1 cellular context compared by ENCODE assay signal in the genomic region with DNA sequence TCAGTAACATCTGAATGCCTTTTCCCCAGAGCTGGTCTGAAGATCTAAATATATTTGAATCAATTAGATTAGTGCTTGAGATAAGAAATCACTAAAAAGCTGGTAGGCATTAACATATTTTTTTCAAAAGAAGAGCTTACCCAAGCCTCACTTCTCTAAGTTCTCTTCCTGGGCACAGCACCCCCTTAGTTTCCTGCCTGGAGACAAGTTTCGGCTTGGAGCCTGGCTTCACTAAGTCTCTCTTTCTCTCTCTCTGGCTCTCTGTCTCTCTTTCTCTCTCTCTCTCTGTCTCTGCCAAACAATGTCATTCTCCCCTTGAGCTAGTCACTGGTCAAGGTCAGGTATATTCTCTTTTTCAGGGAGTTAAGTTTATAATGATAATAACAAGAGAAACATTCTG.
TF ChIP-seq lines count a peak whose summit lies in the region.

No MANE protein-coding gene starts in this region.

TF ChIP-seq in SK-N-SH treated with all-trans-retinoic acid at 6 μM for 48 hours, 23 proteins besides CTCF, POLR2A, EP300 and RAD21 (continued from another document):
- TF ChIP-seq, protein P1, sequence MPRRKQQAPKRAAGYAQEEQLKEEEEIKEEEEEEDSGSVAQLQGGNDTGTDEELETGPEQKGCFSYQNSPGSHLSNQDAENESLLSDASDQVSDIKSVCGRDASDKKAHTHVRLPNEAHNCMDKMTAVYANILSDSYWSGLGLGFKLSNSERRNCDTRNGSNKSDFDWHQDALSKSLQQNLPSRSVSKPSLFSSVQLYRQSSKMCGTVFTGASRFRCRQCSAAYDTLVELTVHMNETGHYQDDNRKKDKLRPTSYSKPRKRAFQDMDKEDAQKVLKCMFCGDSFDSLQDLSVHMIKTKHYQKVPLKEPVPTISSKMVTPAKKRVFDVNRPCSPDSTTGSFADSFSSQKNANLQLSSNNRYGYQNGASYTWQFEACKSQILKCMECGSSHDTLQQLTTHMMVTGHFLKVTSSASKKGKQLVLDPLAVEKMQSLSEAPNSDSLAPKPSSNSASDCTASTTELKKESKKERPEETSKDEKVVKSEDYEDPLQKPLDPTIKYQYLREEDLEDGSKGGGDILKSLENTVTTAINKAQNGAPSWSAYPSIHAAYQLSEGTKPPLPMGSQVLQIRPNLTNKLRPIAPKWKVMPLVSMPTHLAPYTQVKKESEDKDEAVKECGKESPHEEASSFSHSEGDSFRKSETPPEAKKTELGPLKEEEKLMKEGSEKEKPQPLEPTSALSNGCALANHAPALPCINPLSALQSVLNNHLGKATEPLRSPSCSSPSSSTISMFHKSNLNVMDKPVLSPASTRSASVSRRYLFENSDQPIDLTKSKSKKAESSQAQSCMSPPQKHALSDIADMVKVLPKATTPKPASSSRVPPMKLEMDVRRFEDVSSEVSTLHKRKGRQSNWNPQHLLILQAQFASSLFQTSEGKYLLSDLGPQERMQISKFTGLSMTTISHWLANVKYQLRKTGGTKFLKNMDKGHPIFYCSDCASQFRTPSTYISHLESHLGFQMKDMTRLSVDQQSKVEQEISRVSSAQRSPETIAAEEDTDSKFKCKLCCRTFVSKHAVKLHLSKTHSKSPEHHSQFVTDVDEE (CRISPR knock-in tag; IDR thresholded peaks at IDR 0.05), result no peak
- no peak for TF ChIP-seq GLIS3 (CRISPR knock-in tag; IDR thresholded peaks at IDR 0.05)
- TF ChIP-seq CSDC2 (CRISPR knock-in tag; IDR thresholded peaks at IDR 0.05), result no peak
- no peak for TF ChIP-seq ISL1 (CRISPR knock-in tag; IDR thresholded peaks at IDR 0.05)
- TF ChIP-seq SNAI2 (CRISPR knock-in tag; IDR thresholded peaks at IDR 0.05), result no peak
- TF ChIP-seq OSR1 (CRISPR knock-in tag; IDR thresholded peaks at IDR 0.05), result no peak
- no peak for TF ChIP-seq TCF4 (CRISPR knock-in tag; IDR thresholded peaks at IDR 0.05; ENCODE audit: borderline replicate concordance)
- TF ChIP-seq, protein P2, sequence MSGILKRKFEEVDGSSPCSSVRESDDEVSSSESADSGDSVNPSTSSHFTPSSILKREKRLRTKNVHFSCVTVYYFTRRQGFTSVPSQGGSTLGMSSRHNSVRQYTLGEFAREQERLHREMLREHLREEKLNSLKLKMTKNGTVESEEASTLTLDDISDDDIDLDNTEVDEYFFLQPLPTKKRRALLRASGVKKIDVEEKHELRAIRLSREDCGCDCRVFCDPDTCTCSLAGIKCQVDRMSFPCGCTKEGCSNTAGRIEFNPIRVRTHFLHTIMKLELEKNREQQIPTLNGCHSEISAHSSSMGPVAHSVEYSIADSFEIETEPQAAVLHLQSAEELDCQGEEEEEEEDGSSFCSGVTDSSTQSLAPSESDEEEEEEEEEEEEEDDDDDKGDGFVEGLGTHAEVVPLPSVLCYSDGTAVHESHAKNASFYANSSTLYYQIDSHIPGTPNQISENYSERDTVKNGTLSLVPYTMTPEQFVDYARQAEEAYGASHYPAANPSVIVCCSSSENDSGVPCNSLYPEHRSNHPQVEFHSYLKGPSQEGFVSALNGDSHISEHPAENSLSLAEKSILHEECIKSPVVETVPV (CRISPR knock-in tag; IDR thresholded peaks at IDR 0.05), result no peak
- no peak for TF ChIP-seq PPARA (CRISPR knock-in tag; IDR thresholded peaks at IDR 0.05; ENCODE audit: borderline replicate concordance)
- TF ChIP-seq, protein P3, sequence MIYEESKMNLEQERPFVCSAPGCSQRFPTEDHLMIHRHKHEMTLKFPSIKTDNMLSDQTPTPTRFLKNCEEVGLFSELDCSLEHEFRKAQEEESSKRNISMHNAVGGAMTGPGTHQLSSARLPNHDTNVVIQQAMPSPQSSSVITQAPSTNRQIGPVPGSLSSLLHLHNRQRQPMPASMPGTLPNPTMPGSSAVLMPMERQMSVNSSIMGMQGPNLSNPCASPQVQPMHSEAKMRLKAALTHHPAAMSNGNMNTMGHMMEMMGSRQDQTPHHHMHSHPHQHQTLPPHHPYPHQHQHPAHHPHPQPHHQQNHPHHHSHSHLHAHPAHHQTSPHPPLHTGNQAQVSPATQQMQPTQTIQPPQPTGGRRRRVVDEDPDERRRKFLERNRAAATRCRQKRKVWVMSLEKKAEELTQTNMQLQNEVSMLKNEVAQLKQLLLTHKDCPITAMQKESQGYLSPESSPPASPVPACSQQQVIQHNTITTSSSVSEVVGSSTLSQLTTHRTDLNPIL (CRISPR knock-in tag; IDR thresholded peaks at IDR 0.05; ENCODE audit: low read depth), result no peak
- no peak for TF ChIP-seq ZFP30 (CRISPR knock-in tag; IDR thresholded peaks at IDR 0.05)
- TF ChIP-seq, protein P4, sequence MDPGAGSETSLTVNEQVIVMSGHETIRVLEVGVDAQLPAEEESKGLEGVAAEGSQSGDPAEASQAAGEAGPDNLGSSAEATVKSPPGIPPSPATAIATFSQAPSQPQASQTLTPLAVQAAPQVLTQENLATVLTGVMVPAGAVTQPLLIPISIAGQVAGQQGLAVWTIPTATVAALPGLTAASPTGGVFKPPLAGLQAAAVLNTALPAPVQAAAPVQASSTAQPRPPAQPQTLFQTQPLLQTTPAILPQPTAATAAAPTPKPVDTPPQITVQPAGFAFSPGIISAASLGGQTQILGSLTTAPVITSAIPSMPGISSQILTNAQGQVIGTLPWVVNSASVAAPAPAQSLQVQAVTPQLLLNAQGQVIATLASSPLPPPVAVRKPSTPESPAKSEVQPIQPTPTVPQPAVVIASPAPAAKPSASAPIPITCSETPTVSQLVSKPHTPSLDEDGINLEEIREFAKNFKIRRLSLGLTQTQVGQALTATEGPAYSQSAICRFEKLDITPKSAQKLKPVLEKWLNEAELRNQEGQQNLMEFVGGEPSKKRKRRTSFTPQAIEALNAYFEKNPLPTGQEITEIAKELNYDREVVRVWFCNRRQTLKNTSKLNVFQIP (CRISPR knock-in tag; IDR thresholded peaks at IDR 0.05; ENCODE audit: borderline replicate concordance, low read depth), result no peak
- TF ChIP-seq ESRRG (CRISPR knock-in tag; IDR thresholded peaks at IDR 0.05), result no peak
- no peak for TF ChIP-seq ZNF8 (CRISPR knock-in tag; IDR thresholded peaks at IDR 0.05)
